In genomic region chr12:71407732-71408131, GRCh38 we compare ENCODE assay signal across 36 cellular contexts. TPM values are rescaled to one million over a fixed set of nuclear protein-coding genes. Genes with fewer than 3 reads are reported as not detected.
"Had no signal": no experiment of that assay in that cellular context is flagged by ENCODE, and none has a peak within 500 bp of the region (broad histone marks: within the 10 kb centered on the region; RNA-seq: fewer than 3 reads in every experiment).

No MANE protein-coding gene starts in this region.

- H3K4me3 ChIP-seq: MG63 had no signal

- H3K27me3 ChIP-seq: MG63 had no signal

- H3K36me3 ChIP-seq: MG63 had no signal

- DNase-seq: MG63, MM.1S, MV-4-11, NCI-H1048, NCI-H1092, NCI-H1092 treated with DMSO at 0.1 percent for 48 hours, NCI-H1105, NCI-H1105 treated with DMSO at 0.1 percent for 48 hours, NCI-H1417, NCI-H1417 treated with DMSO at 0.1 percent for 48 hours, NCI-H1436 treated with DMSO at 0.1 percent for 48 hours, NCI-H146, NCI-H1694, NCI-H1694 treated with DMSO at 0.1 percent for 48 hours, NCI-H187, NCI-H187 treated with DMSO at 0.1 percent for 48 hours, NCI-H1930, NCI-H2029 treated with DMSO at 0.1 percent for 48 hours, NCI-H2081, NCI-H2081 treated with DMSO at 0.1 percent for 48 hours, NCI-H2107, NCI-H2171, NCI-H2171 treated with DMSO at 0.1 percent for 48 hours, NCI-H2227 treated with DMSO at 0.1 percent for 48 hours, NCI-H226, NCI-H345, NCI-H446, NCI-H446 treated with DMSO at 0.1 percent for 48 hours, NCI-H510A, NCI-H510A treated with DMSO at 0.1 percent for 48 hours, NCI-H524, NCI-H524 treated with DMSO at 0.1 percent for 48 hours, NCI-H526, NCI-H526 treated with DMSO at 0.1 percent for 48 hours had no signal

RNA-seq across cellular contexts. Expression of gene LGR5, which starts 31.9 kb away (rescaled TPM):
- total RNA-seq: MCF 10A, NCI-H460 had no signal
